Comparison of ENCODE assay signal across 8 cellular contexts in the genomic region with DNA sequence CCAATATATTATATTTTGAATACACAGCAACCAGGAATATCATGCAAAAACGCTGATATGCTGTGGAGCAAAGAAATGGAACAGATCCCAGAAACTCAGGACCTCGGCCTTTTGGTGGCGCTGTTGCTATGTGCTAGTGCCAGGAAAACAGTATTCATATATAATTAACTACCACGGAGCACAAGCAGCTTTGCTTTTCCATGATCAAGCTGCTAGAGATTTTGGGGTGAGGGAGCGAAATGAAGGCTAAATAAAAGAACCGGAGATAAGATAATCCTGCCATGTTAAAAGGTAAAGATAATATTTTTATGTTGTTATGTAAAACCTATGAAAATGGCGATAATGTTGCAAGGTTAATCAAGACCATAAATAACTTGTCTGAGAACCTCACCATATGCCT.
DNase-seq lines count a peak whose midpoint lies in the region; TF ChIP-seq lines count a peak whose summit lies in the region.

No MANE protein-coding gene starts in this region.

- no peaks in the 10 kb centered on the region for H3K27me3 Mint-ChIP-seq in activated naive CD8-positive, alpha-beta T cell treated with anti-CD3 and anti-CD28 coated beads for 36 hours

- H3K27ac ChIP-seq in AG04450 (ENCODE audit: low read depth, low read length) (no peak overlapping the region), spleen (no peak overlapping the region)

- no peaks in the 10 kb centered on the region for H3K9me3 Mint-ChIP-seq in activated naive CD8-positive, alpha-beta T cell treated with anti-CD3 and anti-CD28 coated beads for 36 hours

- H3K9me3 ChIP-seq in AG04450 (ENCODE audit: control insufficient read depth, insufficient read depth, low read length) (no peaks in the 10 kb centered on the region), spleen (no peaks in the 10 kb centered on the region)

- 23 to 28% (median 26%) methylated on average over 7 of the region's 7 CpGs for WGBS in spleen, 5 donors

- TF ChIP-seq POLR2A in spleen (IDR thresholded peaks at IDR 0.05), result no peak

- no peaks in the 10 kb centered on the region for H3K36me3 ChIP-seq in spleen

- H3K4me3 Mint-ChIP-seq in activated naive CD8-positive, alpha-beta T cell treated with anti-CD3 and anti-CD28 coated beads for 36 hours, result no peak overlapping the region

- H3K4me1 Mint-ChIP-seq in activated naive CD8-positive, alpha-beta T cell treated with anti-CD3 and anti-CD28 coated beads for 36 hours, result no peaks in the 10 kb centered on the region

- no peaks in the 10 kb centered on the region for H3K36me3 Mint-ChIP-seq in activated naive CD8-positive, alpha-beta T cell treated with anti-CD3 and anti-CD28 coated beads for 36 hours

- no peak overlapping the region for H3K27ac Mint-ChIP-seq in activated naive CD8-positive, alpha-beta T cell treated with anti-CD3 and anti-CD28 coated beads for 36 hours

- H3K4me1 ChIP-seq in spleen, result no peaks in the 10 kb centered on the region

- H3K4me3 ChIP-seq in AG04450 (ENCODE audit: low read depth, low read length), result no peak overlapping the region
- H3K4me3 ChIP-seq in spleen, result no peak overlapping the region

- POLR2A ChIA-PET in AG04450 (lab: Yijun Ruan, JAX), result no interaction called here
- POLR2A ChIA-PET in GM10248 (lab: Yijun Ruan, JAX), result no interaction called here

- DNase-seq in AG04450 (ENCODE audit: low read depth, low spot score), result peak; percentile 33
- DNase-seq in GM10248 (ENCODE audit: extremely low spot score), result peak; percentile 25
- DNase-seq in NCI-H2171 treated with DMSO at 0.1 percent for 48 hours (lab: John Stamatoyannopoulos, UW), result peak; percentile 71
- DNase-seq in activated naive CD8-positive, alpha-beta T cell treated with anti-CD3 and anti-CD28 coated beads for 36 hours, result peak; percentile 17
- DNase-seq in hypothalamus (lab: John Stamatoyannopoulos, UW), result peak in 32 of 51 donors; percentile 0 to 66 (median 20)
- DNase-seq in spleen, result no peak
- DNase-seq in mesenteric fat pad (ENCODE audit: low spot score), result no peak
- no peak for DNase-seq in T1000 (lab: John Stamatoyannopoulos, UW)

- TF ChIP-seq CTCF in AG04450 (IDR thresholded peaks at IDR 0.05; ENCODE audit: low read depth, low read length) (peak; percentile 88), GM10248 (IDR thresholded peaks at IDR 0.05; ENCODE audit: control extremely low read depth, extremely low read depth, low read depth, missing control alignments) (peak; percentile 51), spleen (IDR thresholded peaks at IDR 0.05 in 8 of 11, conservative IDR thresholded peaks at IDR 0.05 in 3 of 11) (peak in 6 of 11 experiments; percentile 14 to 32 (median 26))

- H3K27me3 ChIP-seq in AG04450 (ENCODE audit: control insufficient read depth, insufficient read depth, low read length) (no peaks in the 10 kb centered on the region), spleen (replicated peaks in 1 of 7) (no peaks in the 10 kb centered on the region)

- intact Hi-C loops in spleen (cut with DNase I; ENCODE audit: low total_unique reads), result no loop called here

- CTCF ChIA-PET in AG04450 (lab: Charles Lee), result interaction anchor here (0.5 to 3.5 kb wide), 48 partner anchors 9 to 1974 kb away, joined by 3 to 41 read pairs (median 4); no protein-coding TSS in a partner anchor
- CTCF ChIA-PET in GM10248 (lab: Yijun Ruan, JAX), result interaction anchor here (0.6 to 3.8 kb wide), 17 partner anchors 10 to 601 kb away, joined by 3 to 29 read pairs (median 3); no protein-coding TSS in a partner anchor

Comparison
In these comparisons a context has a peak if more than half of its experiments do, and no peak if none do; other contexts are left out.
1. DNase-seq: peak in AG04450 (single experiment), GM10248 (single experiment), NCI-H2171 treated with DMSO at 0.1 percent for 48 hours (single experiment), activated naive CD8-positive, alpha-beta T cell treated with anti-CD3 and anti-CD28 coated beads for 36 hours (single experiment) and hypothalamus (32 of 51); none in spleen (single experiment), mesenteric fat pad (single experiment) and T1000 (single experiment).
2. CTCF ChIP-seq: peak in every context shown above with its lines; median percentile 88 in AG04450; 51 in GM10248; 26 in spleen.